Comparison of ENCODE assay signal across 11 cellular contexts in the genomic region with DNA sequence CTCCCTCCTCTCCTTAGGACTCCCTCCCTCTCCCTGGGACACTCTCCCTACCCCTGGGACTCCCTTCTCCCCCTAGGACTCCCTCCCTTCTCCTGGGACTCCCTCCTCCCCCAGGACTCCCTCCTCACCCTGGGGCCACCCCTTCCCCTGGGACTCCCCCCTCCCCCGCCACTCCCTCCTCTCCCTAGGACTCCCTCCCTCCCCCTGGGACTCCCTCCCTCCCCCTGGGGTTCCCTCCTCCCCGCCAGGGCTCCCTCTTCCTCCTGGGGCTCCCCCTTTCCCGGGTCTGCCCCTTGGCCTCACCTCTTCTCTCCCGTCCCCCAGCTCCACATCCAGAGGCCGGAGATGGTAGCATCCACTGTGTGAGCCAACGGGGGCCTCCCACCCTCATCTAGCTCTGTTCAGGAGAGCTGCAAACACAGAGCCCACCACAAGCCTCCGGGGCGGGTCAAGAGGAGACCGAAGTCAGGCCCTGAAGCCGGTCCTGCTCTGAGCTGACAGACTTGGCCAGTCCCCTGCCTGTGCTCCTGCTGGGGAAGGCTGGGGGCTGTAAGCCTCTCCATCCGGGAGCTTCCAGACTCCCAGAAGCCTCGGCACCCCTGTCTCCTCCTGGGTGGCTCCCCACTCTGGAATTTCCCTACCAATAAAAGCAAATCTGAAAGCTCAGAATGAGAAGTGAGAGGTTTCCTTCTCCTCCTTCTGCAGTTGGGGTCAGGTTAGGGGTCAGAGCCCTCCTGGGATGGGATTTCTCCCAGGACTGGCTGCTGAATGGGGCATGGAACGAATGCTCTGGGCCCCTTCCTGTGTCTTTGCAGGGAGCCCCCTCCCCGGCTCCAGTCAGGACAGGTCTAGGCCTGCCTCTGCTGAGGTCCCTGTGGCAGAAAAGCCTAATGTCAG. TPM values are rescaled to one million over a fixed set of nuclear protein-coding genes. Genes with fewer than 3 reads are reported as not detected.
DNase-seq lines count a peak whose midpoint lies in the region; ATAC-seq and TF ChIP-seq lines count a peak whose summit lies in the region.
"Had no signal": no experiment of that assay in that cellular context is flagged by ENCODE, and none has a peak within 500 bp of the region (broad histone marks: within the 10 kb centered on the region; RNA-seq: fewer than 3 reads in every experiment).

No MANE protein-coding gene starts in this region.

- no peaks in the 10 kb centered on the region for H3K27me3 ChIP-seq in CD4-positive, alpha-beta memory T cell (ENCODE audit: insufficient read depth, low read length)
- H3K27me3 ChIP-seq in adrenal gland: no peaks in the 10 kb centered on the region
- H3K27me3 ChIP-seq: uterus had no signal

- no peaks in the 10 kb centered on the region for H3K36me3 ChIP-seq in CD4-positive, alpha-beta memory T cell (ENCODE audit: insufficient read depth, low read length)
- H3K36me3 ChIP-seq in adrenal gland (replicated peaks in 1 of 2): no peaks in the 10 kb centered on the region
- H3K36me3 ChIP-seq: heart right ventricle, uterus had no signal

- peaks cover 0 to 1% (median 0%) of the 10 kb centered on the region in 8 donors for H3K9me3 Mint-ChIP-seq in CD4-positive, alpha-beta memory T cell
- no peaks in the 10 kb centered on the region for H3K9me3 Mint-ChIP-seq in activated naive CD4-positive, alpha-beta T cell treated with anti-CD3 and anti-CD28 coated beads, Interleukin-2, amount 50 U/mL, for 72 hours
- no peaks in the 10 kb centered on the region for H3K9me3 Mint-ChIP-seq in naive thymus-derived CD8-positive, alpha-beta T cell

- H3K4me3 ChIP-seq in CD4-positive, alpha-beta memory T cell (ENCODE audit: low read length in 2 of 2): no peak overlapping the region
- H3K4me3 ChIP-seq in adrenal gland: no peak overlapping the region

- peaks cover under 1 to 6% of the 10 kb centered on the region in 2 donors for H3K36me3 Mint-ChIP-seq in CD4-positive, alpha-beta memory T cell
- no peaks in the 10 kb centered on the region for H3K36me3 Mint-ChIP-seq in activated naive CD4-positive, alpha-beta T cell treated with anti-CD3 and anti-CD28 coated beads, Interleukin-2, amount 50 U/mL, for 72 hours
- no peaks in the 10 kb centered on the region for H3K36me3 Mint-ChIP-seq in naive thymus-derived CD8-positive, alpha-beta T cell

- CTCF ChIA-PET in CD4-positive, alpha-beta memory T cell (lab: Charles Lee; ENCODE audit: partially characterized antibody): interaction anchor here (1.0 to 1.1 kb wide), 2 partner anchors 8 to 293 kb away, joined by 3 read pairs; no protein-coding TSS in a partner anchor

- peaks cover 11% of the 10 kb centered on the region for H3K4me1 ChIP-seq in CD4-positive, alpha-beta memory T cell (ENCODE audit: insufficient read depth, low read length)
- H3K4me1 ChIP-seq in adrenal gland (replicated peaks in 1 of 2): peaks cover 0 to 5% of the 10 kb centered on the region in 2 donors
- H3K4me1 ChIP-seq: uterus had no signal

- H3K4me3 Mint-ChIP-seq in CD4-positive, alpha-beta memory T cell: peak overlapping the region in 6 of 8 donors; percentile 13 to 62 (median 46)
- peak overlapping the region in 5 of 10 donors; percentile 41 to 66 (median 52) for H3K4me3 Mint-ChIP-seq in naive thymus-derived CD8-positive, alpha-beta T cell

- intact Hi-C loops in CD4-positive, alpha-beta memory T cell (cut with micrococcal nuclease): no loop called here
- intact Hi-C loops in adrenal gland (cut with DNase I): no loop called here

- 58 to 66% (median 62%) methylated on average over 6 to 14 of the region's 14 CpGs for WGBS in adrenal gland, 4 donors

- H3K27ac Mint-ChIP-seq in CD4-positive, alpha-beta memory T cell: peak overlapping the region; percentile 22 to 67 (median 64)
- peak overlapping the region; percentile 64 to 75 for H3K27ac Mint-ChIP-seq in activated naive CD4-positive, alpha-beta T cell treated with anti-CD3 and anti-CD28 coated beads, Interleukin-2, amount 50 U/mL, for 72 hours
- H3K27ac Mint-ChIP-seq in naive thymus-derived CD8-positive, alpha-beta T cell: peak overlapping the region in 8 of 10 donors; percentile 6 to 88 (median 70)

- no peak for DNase-seq in CD4-positive, alpha-beta memory T cell
- DNase-seq in GM20000 (ENCODE audit: low spot score) (peak; percentile 49), DMS79 (lab: John Stamatoyannopoulos, UW) (no peak), adrenal gland (no peak), NCI-H774 (lab: John Stamatoyannopoulos, UW) (no peak)
- peak in 1 of 2 donors; percentile 12 for DNase-seq in activated naive CD4-positive, alpha-beta T cell treated with anti-CD3 and anti-CD28 coated beads, Interleukin-2, amount 50 U/mL, for 72 hours (ENCODE audit: low spot score in 2 of 2)
- no peak for DNase-seq in naive thymus-derived CD8-positive, alpha-beta T cell
- DNase-seq: heart right ventricle, uterus had no signal

- no peak overlapping the region for H3K27ac ChIP-seq in CD4-positive, alpha-beta memory T cell (ENCODE audit: low read depth, low read length)
- no peak overlapping the region for H3K27ac ChIP-seq in adrenal gland

- POLR2A ChIA-PET in CD4-positive, alpha-beta memory T cell (lab: Charles Lee; ENCODE audit: partially characterized antibody): interaction anchor here (0.5 kb wide), 1 partner anchor 1876 kb away, joined by 3 read pairs; no protein-coding TSS in a partner anchor
- POLR2A ChIA-PET in naive thymus-derived CD8-positive, alpha-beta T cell (lab: Charles Lee): no interaction called here

- TF ChIP-seq POLR2A in adrenal gland (IDR thresholded peaks at IDR 0.05): no peak

- no peak for TF ChIP-seq CTCF in GM20000 (IDR thresholded peaks at IDR 0.05; ENCODE audit: extremely low read depth, missing control alignments)
- TF ChIP-seq CTCF in adrenal gland (IDR thresholded peaks at IDR 0.05): no peak

- peaks cover 2 to 7% of the 10 kb centered on the region in 2 donors for H3K27me3 Mint-ChIP-seq in CD4-positive, alpha-beta memory T cell
- peaks cover 0 to 38% (median 7%) of the 10 kb centered on the region in 5 donors for H3K27me3 Mint-ChIP-seq in naive thymus-derived CD8-positive, alpha-beta T cell

- peaks cover 8 to 37% (median 19%) of the 10 kb centered on the region in 4 donors for H3K4me1 Mint-ChIP-seq in CD4-positive, alpha-beta memory T cell
- H3K4me1 Mint-ChIP-seq in naive thymus-derived CD8-positive, alpha-beta T cell: peaks cover 11 to 23% (median 17%) of the 10 kb centered on the region in 4 donors

- ATAC-seq in activated naive CD4-positive, alpha-beta T cell treated with anti-CD3 and anti-CD28 coated beads, Interleukin-2, amount 50 U/mL, for 72 hours: peak; percentile 10 to 23
- no peak for ATAC-seq in naive thymus-derived CD8-positive, alpha-beta T cell
- ATAC-seq in GM21423 (IDR thresholded peaks at IDR 0.05; ENCODE audit: unreplicated experiment): no peak

- H3K9me3 ChIP-seq in CD4-positive, alpha-beta memory T cell (ENCODE audit: control insufficient read depth in 1 of 2, low read length in 2 of 2): no peaks in the 10 kb centered on the region
- H3K9me3 ChIP-seq in adrenal gland (replicated peaks in 1 of 3): no peaks in the 10 kb centered on the region
- H3K9me3 ChIP-seq: heart right ventricle, uterus had no signal

RNA-seq across cellular contexts. Expression of a gene that starts 1.4 kb away (rescaled TPM):
- total RNA-seq in CD4-positive, alpha-beta memory T cell: not detected
- not detected for polyA plus RNA-seq in CD4-positive, alpha-beta memory T cell
- total RNA-seq in activated naive CD4-positive, alpha-beta T cell treated with anti-CD3 and anti-CD28 coated beads, Interleukin-2, amount 50 U/mL, for 72 hours: not detected
- total RNA-seq in naive thymus-derived CD8-positive, alpha-beta T cell: not detected
- polyA plus RNA-seq in naive thymus-derived CD8-positive, alpha-beta T cell: not detected
- not detected for total RNA-seq in adrenal gland
- polyA plus RNA-seq in adrenal gland: not detected
- total RNA-seq: heart right ventricle, OCI-LY7 had no signal
- polyA plus RNA-seq: heart right ventricle had no signal

RNA-seq across cellular contexts. Expression of a gene that starts 49.2 kb away (rescaled TPM):
- not detected for total RNA-seq in CD4-positive, alpha-beta memory T cell
- polyA plus RNA-seq in CD4-positive, alpha-beta memory T cell: under 1 TPM in 1 of 2 donors, not detected in 1; 0.45 TPM
- under 1 TPM; 0.34 to 0.41 TPM for total RNA-seq in activated naive CD4-positive, alpha-beta T cell treated with anti-CD3 and anti-CD28 coated beads, Interleukin-2, amount 50 U/mL, for 72 hours
- total RNA-seq in naive thymus-derived CD8-positive, alpha-beta T cell: not detected
- polyA plus RNA-seq in naive thymus-derived CD8-positive, alpha-beta T cell: under 1 TPM in 1 of 3 donors, not detected in 2; 0.42 TPM
- under 1 TPM in 4 of 8 donors, not detected in 4; 0.07 to 0.77 (median 0.49) TPM for total RNA-seq in adrenal gland
- 1 to 10 TPM in 2 of 3 donors, under 1 TPM in 1; 0.44 to 3.3 (median 3.0) TPM for polyA plus RNA-seq in adrenal gland
- total RNA-seq: heart right ventricle, OCI-LY7 had no signal

Comparison
In these comparisons a context has a peak if more than half of its experiments do, and no peak if none do; other contexts are left out.
1. ATAC-seq: peak in activated naive CD4-positive, alpha-beta T cell treated with anti-CD3 and anti-CD28 coated beads, Interleukin-2, amount 50 U/mL, for 72 hours (2 of 2); none in naive thymus-derived CD8-positive, alpha-beta T cell (0 of 2) and GM21423 (single experiment).
2. Peak in every context shown above with its lines, with median percentiles within 50 percentile points of each other: H3K27ac Mint-ChIP-seq.